Comparison of ENCODE assay signal across 12 cellular contexts in the genomic region with DNA sequence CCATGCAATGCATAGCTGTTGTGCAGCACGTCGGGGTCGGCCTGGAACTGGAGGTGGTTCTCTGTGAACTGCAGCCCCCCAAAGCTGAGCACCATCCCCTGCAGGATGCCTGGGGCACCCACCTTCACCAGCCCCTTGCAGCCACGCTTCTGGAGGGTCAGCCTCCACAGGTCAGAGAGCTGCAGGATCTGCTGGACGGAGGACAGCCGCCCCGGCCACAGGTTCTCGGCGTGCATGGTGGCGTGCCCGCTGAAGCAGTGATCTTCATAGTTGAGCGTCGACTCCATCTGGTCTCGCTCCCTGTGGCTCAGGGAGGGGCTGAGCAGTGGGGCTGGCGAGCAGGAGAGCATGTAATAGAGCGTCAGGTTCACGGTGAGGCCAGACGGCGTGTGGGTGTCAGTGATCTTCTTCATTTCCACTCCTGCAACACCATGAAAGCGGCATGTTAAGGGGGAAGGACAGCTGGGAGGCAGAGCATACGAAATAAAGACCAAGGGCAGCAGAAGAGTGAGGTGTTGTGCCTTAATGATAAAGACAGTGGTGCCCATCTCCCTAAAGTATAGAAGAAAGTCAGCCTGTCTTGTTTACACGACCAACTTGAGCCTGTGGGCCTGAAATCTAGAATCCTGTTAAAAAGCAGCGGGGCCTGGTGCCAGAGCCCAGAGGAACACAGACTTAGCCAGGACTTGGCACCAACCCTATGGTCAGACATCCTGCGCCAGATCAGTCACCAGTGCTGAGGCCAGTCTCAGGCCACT. TPM values are rescaled to one million over a fixed set of nuclear protein-coding genes. Genes with fewer than 3 reads are reported as not detected.
DNase-seq lines count a peak whose midpoint lies in the region; ATAC-seq and TF ChIP-seq lines count a peak whose summit lies in the region.
"Had no signal": no experiment of that assay in that cellular context is flagged by ENCODE, and none has a peak within 500 bp of the region (broad histone marks: within the 10 kb centered on the region; RNA-seq: fewer than 3 reads in every experiment).

No MANE protein-coding gene starts in this region.

- TF ChIP-seq CTCF in CD8-positive, alpha-beta T cell (IDR thresholded peaks at IDR 0.05), result no peak
- no peak for TF ChIP-seq CTCF in ascending aorta (IDR thresholded peaks at IDR 0.05)
- no peak for TF ChIP-seq CTCF in natural killer cell (IDR thresholded peaks at IDR 0.05)

- peaks cover 37% of the 10 kb centered on the region for H3K4me1 ChIP-seq in CD8-positive, alpha-beta T cell (ENCODE audit: insufficient read depth, low read length)
- peaks cover 41 to 54% of the 10 kb centered on the region in 2 donors for H3K4me1 ChIP-seq in ascending aorta

- H3K27ac ChIP-seq in CD8-positive, alpha-beta T cell (ENCODE audit: low read depth, low read length), result no peak overlapping the region
- H3K27ac ChIP-seq in ascending aorta, result peak overlapping the region; percentile 44 to 71
- H3K27ac ChIP-seq: tibial nerve had no signal

- H3K9me3 Mint-ChIP-seq in CD8-positive, alpha-beta T cell, result no peaks in the 10 kb centered on the region
- H3K9me3 Mint-ChIP-seq in IgD-negative memory B cell (no peaks in the 10 kb centered on the region), natural killer cell (no peaks in the 10 kb centered on the region)

- POLR2A ChIA-PET in CD8-positive, alpha-beta T cell (lab: Charles Lee), result no interaction called here

- intact Hi-C loops in CD8-positive, alpha-beta T cell (cut with DNase I, micrococcal nuclease), result no loop called here
- intact Hi-C loops in ascending aorta (cut with DNase I) (no loop called here), natural killer cell (cut with micrococcal nuclease) (no loop called here)

- no peaks in the 10 kb centered on the region for H3K27me3 ChIP-seq in CD8-positive, alpha-beta T cell (ENCODE audit: insufficient read depth, low read length)
- H3K27me3 ChIP-seq in ascending aorta, result no peaks in the 10 kb centered on the region
- H3K27me3 ChIP-seq: esophagus muscularis mucosa, tibial nerve had no signal

- peaks cover 40% of the 10 kb centered on the region for H3K4me1 Mint-ChIP-seq in CD8-positive, alpha-beta T cell (ENCODE audit: low read depth)
- H3K4me1 Mint-ChIP-seq in IgD-negative memory B cell (peaks cover 23 to 29% (median 28%) of the 10 kb centered on the region in 3 donors), natural killer cell (peaks cover 38 to 41% of the 10 kb centered on the region in 2 donors)

- no peak for DNase-seq in CD8-positive, alpha-beta T cell
- DNase-seq in ascending aorta (ENCODE audit: low spot score in 2 of 2), result no peak
- DNase-seq in natural killer cell, result no peak
- DNase-seq in activated CD4-positive, CD25-positive, alpha-beta regulatory T cell treated with anti-CD3 and anti-CD28 coated beads, Interleukin-2, amount 50 U/mL, for 72 hours, result no peak
- DNase-seq in EL, result no peak
- DNase-seq in stimulated activated CD4-positive, alpha-beta T cell treated with anti-CD3 and anti-CD28 coated beads, Interleukin-1b, Interleukin-23, amount 100 ng/mL, for 48 hours, result no peak
- DNase-seq: DMS153 had no signal

- no peak for ATAC-seq in CD8-positive, alpha-beta T cell
- ATAC-seq in natural killer cell, result no peak
- ATAC-seq in HG03354 (IDR thresholded peaks at IDR 0.05; ENCODE audit: poor library complexity, severe bottlenecking, unreplicated experiment), result no peak
- ATAC-seq: activated CD4-positive, CD25-positive, alpha-beta regulatory T cell treated with anti-CD3 and anti-CD28 coated beads, Interleukin-2, amount 50 U/mL, for 24 hours had no signal

- CTCF ChIA-PET in CD8-positive, alpha-beta T cell (lab: Charles Lee), result no interaction called here

- H3K27ac Mint-ChIP-seq in CD8-positive, alpha-beta T cell, result peak overlapping the region; percentile 60
- peak overlapping the region in 2 of 3 donors; percentile 67 to 83 for H3K27ac Mint-ChIP-seq in IgD-negative memory B cell
- peak overlapping the region; percentile 63 to 68 for H3K27ac Mint-ChIP-seq in natural killer cell

- H3K9me3 ChIP-seq in CD8-positive, alpha-beta T cell (ENCODE audit: low read length), result no peaks in the 10 kb centered on the region
- no peaks in the 10 kb centered on the region for H3K9me3 ChIP-seq in ascending aorta
- H3K9me3 ChIP-seq: esophagus muscularis mucosa, tibial nerve had no signal

- H3K36me3 ChIP-seq in CD8-positive, alpha-beta T cell (ENCODE audit: insufficient read depth, low read length), result peaks cover 21% of the 10 kb centered on the region
- peaks cover 17 to 20% of the 10 kb centered on the region in 2 donors for H3K36me3 ChIP-seq in ascending aorta

- peak overlapping the region; percentile 73 for H3K4me3 Mint-ChIP-seq in CD8-positive, alpha-beta T cell
- H3K4me3 Mint-ChIP-seq in IgD-negative memory B cell (peak overlapping the region; percentile 24 to 94 (median 88)), natural killer cell (peak overlapping the region; percentile 49)

- no peaks in the 10 kb centered on the region for H3K27me3 Mint-ChIP-seq in CD8-positive, alpha-beta T cell (ENCODE audit: low read depth)
- no peaks in the 10 kb centered on the region for H3K27me3 Mint-ChIP-seq in IgD-negative memory B cell
- no peaks in the 10 kb centered on the region for H3K27me3 Mint-ChIP-seq in natural killer cell (ENCODE audit: low read depth in 2 of 2)

- H3K36me3 Mint-ChIP-seq in CD8-positive, alpha-beta T cell, result peaks cover 50% of the 10 kb centered on the region
- H3K36me3 Mint-ChIP-seq in IgD-negative memory B cell (peaks cover 2% of the 10 kb centered on the region), natural killer cell (no peaks in the 10 kb centered on the region)

- H3K4me3 ChIP-seq in CD8-positive, alpha-beta T cell (ENCODE audit: low read depth, low read length), result no peak overlapping the region
- peak overlapping the region in 1 of 2 donors; percentile 69 for H3K4me3 ChIP-seq in ascending aorta

RNA-seq across cellular contexts. Expression of a gene that starts 3.0 kb away (rescaled TPM):
- total RNA-seq in CD8-positive, alpha-beta T cell, result 1 to 10 TPM; 8.3 to 8.6 TPM
- polyA plus RNA-seq in IgD-negative memory B cell, result 29.7 TPM
- total RNA-seq in ascending aorta (206 TPM), natural killer cell (10 to 100 TPM; 32.0 to 44.8 (median 40.4) TPM)

RNA-seq across cellular contexts. Expression of a gene that starts 11.3 kb away (rescaled TPM):
- total RNA-seq in CD8-positive, alpha-beta T cell, result 1 to 10 TPM; 2.0 to 2.4 TPM
- polyA plus RNA-seq in IgD-negative memory B cell, result 6.5 TPM
- total RNA-seq in ascending aorta (79.9 TPM), natural killer cell (10 to 100 TPM; 69.8 to 80.5 (median 80.4) TPM)

RNA-seq across cellular contexts. Expression of a gene that starts 57.0 kb away (rescaled TPM):
- total RNA-seq in CD8-positive, alpha-beta T cell, result 10 to 100 TPM; 41.7 to 46.0 TPM
- polyA plus RNA-seq in IgD-negative memory B cell, result 31.2 TPM
- total RNA-seq in ascending aorta (85.6 TPM), natural killer cell (10 to 100 TPM; 54.7 to 65.9 (median 55.8) TPM)

Comparison
In these comparisons a context has a peak if more than half of its experiments do, and no peak if none do; other contexts are left out.
1. RNA of a gene that starts 11.3 kb away (total RNA-seq): 69.8 to 80.5 TPM in natural killer cell and 79.9 TPM in ascending aorta (single experiment); 2.0 to 2.4 TPM in CD8-positive, alpha-beta T cell; every median in the first group is over 10 times any median in the second.
2. Peak in every context shown above with its lines, with median percentiles within 50 percentile points of each other: H3K27ac Mint-ChIP-seq and H3K4me3 Mint-ChIP-seq.